Comparison of ENCODE assay signal across 15 cellular contexts in genomic region chr15:98546325-98546724, GRCh38.
"Had no signal": no experiment of that assay in that cellular context is flagged by ENCODE, and none has a peak within 500 bp of the region (broad histone marks: within the 10 kb centered on the region; RNA-seq: fewer than 3 reads in every experiment).

No MANE protein-coding gene starts in this region.

- H3K4me3 ChIP-seq: coronary artery, psoas muscle, stomach, uterus had no signal

- H3K27me3 ChIP-seq: uterus had no signal

- ATAC-seq: left colon; naive thymus-derived CD4-positive, alpha-beta T cell; psoas muscle; sciatic nerve had no signal

- H3K36me3 ChIP-seq: stomach, uterus had no signal

- H3K9me3 ChIP-seq: psoas muscle, stomach, uterus had no signal

- H3K79me2 ChIP-seq: parathyroid adenoma had no signal

- H2AFZ ChIP-seq: parathyroid adenoma had no signal

- H3K4me1 ChIP-seq: parathyroid adenoma, uterus had no signal

- H3K27ac ChIP-seq: coronary artery, parathyroid adenoma, psoas muscle, uterus had no signal

- DNase-seq: effector CD4-positive, alpha-beta T cell; foreskin melanocyte; head of caudate nucleus; hippocampal formation; left colon; naive thymus-derived CD4-positive, alpha-beta T cell; psoas muscle; retina; stomach; substantia nigra; trophoblast cell; uterus had no signal

- H3K9ac ChIP-seq: parathyroid adenoma had no signal

- H3K27ac Mint-ChIP-seq: naive thymus-derived CD4-positive, alpha-beta T cell had no signal
